ENCODE assay signal across 1 cellular context in the genomic region with DNA sequence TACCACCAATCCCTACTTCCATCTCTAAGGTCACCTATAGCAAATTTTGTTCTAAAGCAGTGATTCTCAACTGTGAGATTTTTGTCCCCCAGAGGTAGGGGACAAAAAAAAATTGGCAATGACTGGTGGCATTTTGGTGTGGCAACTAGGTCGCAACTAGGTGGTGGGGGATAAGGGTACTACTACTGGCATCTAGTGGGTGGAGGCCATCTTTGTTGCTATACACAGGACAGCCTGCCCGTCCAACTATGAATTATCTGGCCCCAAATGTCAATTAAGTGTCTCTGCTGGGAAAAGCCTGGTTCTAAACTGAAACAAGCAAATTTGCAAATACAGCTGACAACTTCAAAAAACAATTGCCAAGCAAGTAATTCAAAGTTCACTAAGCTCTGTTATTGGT.
TF ChIP-seq lines count a peak whose summit lies in the region.

No MANE protein-coding gene starts in this region.

TF ChIP-seq in HEK293, 187 proteins besides CTCF, POLR2A, EP300 and RAD21 (continued from another document):
- TF ChIP-seq TSHZ1 (tag by site-specific recombination; IDR thresholded peaks at IDR 0.05; ENCODE audit: borderline replicate concordance), result no peak
- no peak for TF ChIP-seq ZBTB7A (tag by site-specific recombination; IDR thresholded peaks at IDR 0.05; ENCODE audit: low read depth)
- no peak for TF ChIP-seq ZNF248 (tag by site-specific recombination; IDR thresholded peaks at IDR 0.05)
- TF ChIP-seq, protein P1, sequence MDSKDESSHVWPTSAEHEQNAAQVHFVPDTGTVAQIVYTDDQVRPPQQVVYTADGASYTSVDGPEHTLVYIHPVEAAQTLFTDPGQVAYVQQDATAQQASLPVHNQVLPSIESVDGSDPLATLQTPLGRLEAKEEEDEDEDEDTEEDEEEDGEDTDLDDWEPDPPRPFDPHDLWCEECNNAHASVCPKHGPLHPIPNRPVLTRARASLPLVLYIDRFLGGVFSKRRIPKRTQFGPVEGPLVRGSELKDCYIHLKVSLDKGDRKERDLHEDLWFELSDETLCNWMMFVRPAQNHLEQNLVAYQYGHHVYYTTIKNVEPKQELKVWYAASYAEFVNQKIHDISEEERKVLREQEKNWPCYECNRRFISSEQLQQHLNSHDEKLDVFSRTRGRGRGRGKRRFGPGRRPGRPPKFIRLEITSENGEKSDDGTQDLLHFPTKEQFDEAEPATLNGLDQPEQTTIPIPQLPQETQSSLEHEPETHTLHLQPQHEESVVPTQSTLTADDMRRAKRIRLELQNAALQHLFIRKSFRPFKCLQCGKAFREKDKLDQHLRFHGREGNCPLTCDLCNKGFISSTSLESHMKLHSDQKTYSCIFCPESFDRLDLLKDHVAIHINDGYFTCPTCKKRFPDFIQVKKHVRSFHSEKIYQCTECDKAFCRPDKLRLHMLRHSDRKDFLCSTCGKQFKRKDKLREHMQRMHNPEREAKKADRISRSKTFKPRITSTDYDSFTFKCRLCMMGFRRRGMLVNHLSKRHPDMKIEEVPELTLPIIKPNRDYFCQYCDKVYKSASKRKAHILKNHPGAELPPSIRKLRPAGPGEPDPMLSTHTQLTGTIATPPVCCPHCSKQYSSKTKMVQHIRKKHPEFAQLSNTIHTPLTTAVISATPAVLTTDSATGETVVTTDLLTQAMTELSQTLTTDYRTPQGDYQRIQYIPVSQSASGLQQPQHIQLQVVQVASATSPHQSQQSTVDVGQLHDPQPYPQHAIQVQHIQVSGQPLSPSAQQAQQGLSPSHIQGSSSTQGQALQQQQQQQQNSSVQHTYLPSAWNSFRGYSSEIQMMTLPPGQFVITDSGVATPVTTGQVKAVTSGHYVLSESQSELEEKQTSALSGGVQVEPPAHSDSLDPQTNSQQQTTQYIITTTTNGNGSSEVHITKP (tag by site-specific recombination; IDR thresholded peaks at IDR 0.05), result no peak
- TF ChIP-seq EGR2 (tag by site-specific recombination; IDR thresholded peaks at IDR 0.05; ENCODE audit: low read depth), result no peak
- no peak for TF ChIP-seq SALL2 (tag by site-specific recombination; IDR thresholded peaks at IDR 0.05; ENCODE audit: borderline replicate concordance)
- TF ChIP-seq ZNF223 (tag by site-specific recombination; IDR thresholded peaks at IDR 0.05), result no peak
- no peak for TF ChIP-seq ZFP3 (tag by site-specific recombination; IDR thresholded peaks at IDR 0.05; ENCODE audit: low read depth)
- no peak for TF ChIP-seq ZNF544 (tag by site-specific recombination; IDR thresholded peaks at IDR 0.05)
